In genomic region chr6:26065952-26066380, GRCh38 we compare ENCODE assay signal across 8 cellular contexts. TPM values are rescaled to one million over a fixed set of nuclear protein-coding genes. Genes with fewer than 3 reads are reported as not detected.
DNase-seq lines count a peak whose midpoint lies in the region; ATAC-seq and TF ChIP-seq lines count a peak whose summit lies in the region.

No MANE protein-coding gene starts in this region.

- H3K9me3 Mint-ChIP-seq in activated T-cell treated with anti-CD3 and anti-CD28 coated beads, Interleukin-2, amount 50 U/mL, for 4 hours: no peaks in the 10 kb centered on the region

- H3K36me3 Mint-ChIP-seq in activated T-cell treated with anti-CD3 and anti-CD28 coated beads, Interleukin-2, amount 50 U/mL, for 4 hours (ENCODE audit: insufficient read depth): no peaks in the 10 kb centered on the region

- peak; percentile 55 for ATAC-seq in HG03469 (IDR thresholded peaks at IDR 0.05; ENCODE audit: unreplicated experiment)
- ATAC-seq in activated T-cell treated with anti-CD3 and anti-CD28 coated beads, Interleukin-2, amount 50 U/mL, for 4 hours: peak; percentile 89 to 93

- DNase-seq in DMS53 (lab: John Stamatoyannopoulos, UW): peak; percentile 94
- peak; percentile 74 for DNase-seq in GM20000 (ENCODE audit: low spot score)
- peak; percentile 89 for DNase-seq in NCI-H82 (lab: John Stamatoyannopoulos, UW)
- peak; percentile 43 for DNase-seq in activated T-cell treated with anti-CD3 and anti-CD28 coated beads, Interleukin-2, amount 50 U/mL, for 4 hours
- DNase-seq in fibroblast of the conjunctiva (ENCODE audit: low read depth): peak; percentile 78
- DNase-seq in nucleus accumbens (lab: John Stamatoyannopoulos, UW): peak in 37 of 56 donors; percentile 1 to 60 (median 11)
- DNase-seq in cerebellar nuclear complex (lab: John Stamatoyannopoulos, UW): no peak

- H3K4me3 Mint-ChIP-seq in activated T-cell treated with anti-CD3 and anti-CD28 coated beads, Interleukin-2, amount 50 U/mL, for 4 hours: no peak overlapping the region

- H3K4me1 Mint-ChIP-seq in activated T-cell treated with anti-CD3 and anti-CD28 coated beads, Interleukin-2, amount 50 U/mL, for 4 hours (ENCODE audit: low read depth): peaks cover 6% of the 10 kb centered on the region

- peaks cover 2% of the 10 kb centered on the region for H3K27me3 Mint-ChIP-seq in activated T-cell treated with anti-CD3 and anti-CD28 coated beads, Interleukin-2, amount 50 U/mL, for 4 hours (ENCODE audit: low read depth)

- peak; percentile 68 for TF ChIP-seq CTCF in GM20000 (IDR thresholded peaks at IDR 0.05; ENCODE audit: extremely low read depth, missing control alignments)

RNA-seq across cellular contexts. Expression of gene HFE, which starts 21.3 kb away (rescaled TPM):
- under 1 TPM in 1 of 3 donors, not detected in 2; 0.28 TPM for total RNA-seq in activated T-cell treated with anti-CD3 and anti-CD28 coated beads, Interleukin-2, amount 50 U/mL, for 4 hours

Comparison
In these comparisons a context has a peak if more than half of its experiments do, and no peak if none do; other contexts are left out.
1. DNase-seq: peak in DMS53 (single experiment), GM20000 (single experiment), NCI-H82 (single experiment), activated T-cell treated with anti-CD3 and anti-CD28 coated beads, Interleukin-2, amount 50 U/mL, for 4 hours (single experiment), fibroblast of the conjunctiva (single experiment) and nucleus accumbens (37 of 56); none in cerebellar nuclear complex (0 of 2).